In the genomic region with DNA sequence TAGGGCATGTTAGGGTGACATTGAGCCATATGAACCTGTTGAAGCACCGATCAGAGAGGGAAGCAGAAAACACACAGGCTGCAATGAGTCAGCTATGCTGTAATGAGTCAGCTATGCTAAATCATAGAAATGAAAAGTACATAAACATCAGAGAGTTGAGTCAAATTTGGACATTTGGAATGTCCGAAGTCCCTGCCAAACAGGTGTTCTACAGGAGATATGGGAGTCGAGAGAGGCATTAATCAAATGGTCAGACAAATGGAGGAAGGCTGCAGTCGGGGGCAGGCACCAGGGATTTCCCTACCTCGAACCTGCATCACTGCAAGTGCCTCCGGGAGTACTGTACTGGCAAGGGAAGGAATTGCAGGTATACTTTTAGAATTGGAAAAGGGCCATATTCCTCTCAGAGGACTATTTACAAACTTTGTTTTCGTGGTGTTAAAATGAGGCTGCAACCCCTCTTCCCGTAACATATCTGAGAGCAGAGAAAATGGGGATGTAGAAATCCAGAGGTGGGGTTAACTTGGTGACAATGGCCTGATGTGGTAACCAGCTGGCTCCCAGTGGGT, we compare ENCODE assay signal across 8 cellular contexts. TPM values are rescaled to one million over a fixed set of nuclear protein-coding genes. Genes with fewer than 3 reads are reported as not detected.
DNase-seq lines count a peak whose midpoint lies in the region; ATAC-seq and TF ChIP-seq lines count a peak whose summit lies in the region.

No MANE protein-coding gene starts in this region.

- H3K4me1 Mint-ChIP-seq in effector memory CD8-positive, alpha-beta T cell (ENCODE audit: low read depth in 2 of 2) = peaks cover 10 to 16% of the 10 kb centered on the region in 2 donors

- H3K27me3 ChIP-seq in stomach = peaks cover 0 to 9% (median 0%) of the 10 kb centered on the region in 3 donors
- H3K27me3 ChIP-seq in sigmoid colon = no peaks in the 10 kb centered on the region

- DNase-seq in stimulated activated CD4-positive, alpha-beta T cell treated with anti-CD3 and anti-CD28 coated beads, Interleukin-1b, Interleukin-23, amount 100 ng/mL, for 48 hours = peak; percentile 49
- no peak for DNase-seq in stimulated activated CD4-positive, alpha-beta T cell treated with anti-CD3 and anti-CD28 coated beads, Interleukin-4, amount 100 ng/mL, for 1 hour
- DNase-seq in OCI-LY7 (ENCODE audit: low spot score) (no peak), stomach (no peak), sigmoid colon (no peak), GOT3 (lab: John Stamatoyannopoulos, UW) (no peak)
- DNase-seq in effector memory CD8-positive, alpha-beta T cell = no peak

- WGBS in stomach, 5 donors = 20 to 33% (median 27%) methylated on average over 8 of the region's 8 CpGs
- 26 to 56% methylated on average over 8 of the region's 8 CpGs for WGBS in sigmoid colon, 2 donors

- H3K36me3 ChIP-seq in OCI-LY7 (ENCODE audit: insufficient read depth, low read length) = no peaks in the 10 kb centered on the region
- no peaks in the 10 kb centered on the region for H3K36me3 ChIP-seq in stomach
- no peaks in the 10 kb centered on the region for H3K36me3 ChIP-seq in sigmoid colon

- H3K9me3 Mint-ChIP-seq in effector memory CD8-positive, alpha-beta T cell = no peaks in the 10 kb centered on the region

- BruUV-seq in OCI-LY7 (replicated peaks; lab: Mats Ljungman, UMichigan) = no TSS peak

- ATAC-seq in HG02763 (IDR thresholded peaks at IDR 0.05; ENCODE audit: unreplicated experiment) = peak; percentile 56
- ATAC-seq in effector memory CD8-positive, alpha-beta T cell (replicated peaks) = peak; percentile 16

- intact Hi-C loops in OCI-LY7 (cut with micrococcal nuclease; ENCODE audit: unreplicated experiment) (no loop called here), stomach (cut with DNase I; ENCODE audit: low total_unique reads) (no loop called here), sigmoid colon (cut with DNase I) (no loop called here)

- H3K4me1 ChIP-seq in OCI-LY7 (ENCODE audit: insufficient read depth, low read length, poor library complexity, severe bottlenecking) (peaks cover 11% of the 10 kb centered on the region), stomach (peaks cover 14 to 24% (median 14%) of the 10 kb centered on the region in 4 donors), sigmoid colon (no peaks in the 10 kb centered on the region)

- H2AFZ ChIP-seq in OCI-LY7 (ENCODE audit: low read length) = peak overlapping the region; percentile 65; the same call in 1 of the 2 replicates

- peak overlapping the region; percentile 4 to 27 for H3K27ac Mint-ChIP-seq in effector memory CD8-positive, alpha-beta T cell

- TF ChIP-seq EP300 in stomach (IDR thresholded peaks at IDR 0.05) = no peak
- TF ChIP-seq EP300 in sigmoid colon (IDR thresholded peaks at IDR 0.05) = no peak

- H3K4me3 ChIP-seq in OCI-LY7 (ENCODE audit: low read depth, low read length, poor library complexity, severe bottlenecking) (no peak overlapping the region), stomach (peak overlapping the region in 1 of 4 donors; percentile 7), sigmoid colon (no peak overlapping the region)

- POLR2A ChIA-PET in OCI-LY7 (lab: Charles Lee) = interaction anchor here (1.0 to 1.5 kb wide), 3 partner anchors 8 to 15 kb away, joined by 3 to 5 read pairs (median 5); a partner anchor contains a TSS

- H3K27me3 Mint-ChIP-seq in effector memory CD8-positive, alpha-beta T cell = peaks cover 0 to 6% of the 10 kb centered on the region in 2 donors

- TF ChIP-seq CTCF in OCI-LY7 (conservative IDR thresholded peaks at IDR 0.05; ENCODE audit: low read length) (no peak), stomach (IDR thresholded peaks at IDR 0.05) (no peak), sigmoid colon (IDR thresholded peaks at IDR 0.05) (no peak)

- CTCF ChIA-PET in OCI-LY7 (lab: Charles Lee; ENCODE audit: unreplicated experiment) = no interaction called here

- no peaks in the 10 kb centered on the region for H3K36me3 Mint-ChIP-seq in effector memory CD8-positive, alpha-beta T cell (ENCODE audit: insufficient read depth)

- H3K9me3 ChIP-seq in OCI-LY7 (ENCODE audit: low read length) (no peaks in the 10 kb centered on the region), stomach (no peaks in the 10 kb centered on the region), sigmoid colon (no peaks in the 10 kb centered on the region)

- H3K79me2 ChIP-seq in OCI-LY7 (ENCODE audit: insufficient read depth, low read depth, low read length) = no peaks in the 10 kb centered on the region

- no peaks in the 10 kb centered on the region for H3K9me2 ChIP-seq in OCI-LY7 (ENCODE audit: insufficient read depth, low read length)

- H3K27ac ChIP-seq in OCI-LY7 (ENCODE audit: low read depth, low read length, poor library complexity, severe bottlenecking) = no peak overlapping the region
- peak overlapping the region in 3 of 5 donors; percentile 3 to 61 (median 58) for H3K27ac ChIP-seq in stomach
- H3K27ac ChIP-seq in sigmoid colon = no peak overlapping the region

- no peak overlapping the region for H3K4me2 ChIP-seq in OCI-LY7 (ENCODE audit: low read length)

- peak overlapping the region; percentile 7 to 47 for H3K4me3 Mint-ChIP-seq in effector memory CD8-positive, alpha-beta T cell

- no peaks in the 10 kb centered on the region for H4K20me1 ChIP-seq in OCI-LY7 (ENCODE audit: insufficient read depth, low read length)

- no peak for TF ChIP-seq POLR2A in stomach (IDR thresholded peaks at IDR 0.05)
- TF ChIP-seq POLR2A in sigmoid colon (IDR thresholded peaks at IDR 0.05) = no peak

RNA-seq across cellular contexts. Expression of a gene that starts 8.8 kb away (rescaled TPM):
- total RNA-seq in OCI-LY7 (2014; rRNA removed; shearing (Covaris generic)) = 44.2 and 47.4 TPM in 2 replicates
- total RNA-seq in OCI-LY7 (2022) = 47.6 and 52.4 TPM in 2 replicates
- 10 to 100 TPM in 4 of 5 donors, 1 to 10 TPM in 1; 7.6 to 34.3 (median 20.3) TPM for total RNA-seq in stomach
- 1 to 10 TPM; 5.5 to 7.0 (median 5.7) TPM for polyA plus RNA-seq in stomach
- 10 to 100 TPM; 23.4 to 29.1 (median 26.1) TPM for total RNA-seq in sigmoid colon
- polyA plus RNA-seq in sigmoid colon = 10 to 100 TPM in 2 of 3 donors, 1 to 10 TPM in 1; 4.2 to 20.5 (median 10.6) TPM

Comparison
In these comparisons a context has a peak if more than half of its experiments do, and no peak if none do; other contexts are left out.
1. H3K27ac ChIP-seq: peak in stomach (3 of 5); none in OCI-LY7 (single experiment) and sigmoid colon (0 of 4).